In the genomic region with DNA sequence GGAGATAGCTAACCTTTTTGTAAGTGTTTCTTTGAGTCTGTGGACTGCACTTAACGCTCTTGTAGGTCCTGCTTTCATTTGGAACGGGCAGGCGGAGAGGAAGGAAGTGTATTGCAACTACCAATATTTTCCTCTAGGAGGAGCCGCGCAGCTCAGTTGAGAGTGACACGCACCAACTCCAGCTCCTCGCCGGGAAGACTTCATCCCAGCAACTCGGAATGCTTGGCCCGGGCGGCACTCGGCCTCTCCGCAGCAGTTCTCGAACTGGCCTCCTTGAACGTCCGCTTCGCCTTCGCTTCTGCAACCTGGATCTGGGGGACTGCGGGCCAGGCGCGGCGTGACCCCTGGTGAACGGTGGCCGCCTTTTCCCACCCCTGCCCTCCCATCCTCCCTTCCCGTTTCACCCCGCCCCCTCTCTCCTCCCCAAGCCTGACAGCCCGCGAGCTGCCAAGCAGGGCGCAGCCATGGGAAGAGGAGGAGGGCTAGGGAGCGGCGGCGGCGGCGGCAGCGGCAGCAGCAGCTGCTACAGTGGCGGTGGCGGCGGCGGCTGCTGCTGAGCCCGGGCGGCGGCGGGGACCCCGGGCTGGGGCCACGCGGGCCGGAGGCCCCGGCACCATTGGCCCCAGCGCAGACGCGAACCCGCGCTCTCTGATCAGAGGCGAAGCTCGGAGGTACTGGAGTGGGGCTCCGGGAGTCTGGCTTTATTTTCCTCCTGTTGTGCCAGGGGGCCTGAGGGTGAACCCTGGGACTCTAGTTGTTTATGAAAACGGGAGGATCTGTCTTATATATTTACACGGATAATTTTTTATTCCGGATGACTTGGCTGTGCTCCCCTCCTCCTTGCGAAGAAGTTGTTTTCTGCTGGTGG, we compare ENCODE assay signal across 8 cellular contexts. TPM values are rescaled to one million over a fixed set of nuclear protein-coding genes. Genes with fewer than 3 reads are reported as not detected.
DNase-seq lines count a peak whose midpoint lies in the region; ATAC-seq and TF ChIP-seq lines count a peak whose summit lies in the region.

Gene GHR, plus strand, starts transcription at position 155 of the 868 bp plus-strand sequence. CDS start 142,436 bp downstream, outside the sequence.

- H3K27me3 Mint-ChIP-seq in activated CD8-positive, alpha-beta T cell treated with anti-CD3 and anti-CD28 coated beads, Interleukin-2, amount 10 ng/mL, durations not matched to agents 7 days and 5 days (ENCODE audit: low read depth): peaks cover 21% of the 10 kb centered on the region

- H3K27me3 ChIP-seq in uterus: no peaks in the 10 kb centered on the region

- no peaks in the 10 kb centered on the region for H3K4me1 ChIP-seq in uterus

- H3K27ac ChIP-seq in uterus: peak within 1 kb of the TSS; percentile 84 to 85

- H3K9me3 Mint-ChIP-seq in activated CD8-positive, alpha-beta T cell treated with anti-CD3 and anti-CD28 coated beads, Interleukin-2, amount 10 ng/mL, durations not matched to agents 7 days and 5 days (ENCODE audit: insufficient read depth): no peaks in the 10 kb centered on the region

- H3K36me3 Mint-ChIP-seq in activated CD8-positive, alpha-beta T cell treated with anti-CD3 and anti-CD28 coated beads, Interleukin-2, amount 10 ng/mL, durations not matched to agents 7 days and 5 days (ENCODE audit: low read depth): no peaks in the 10 kb centered on the region

- POLR2A ChIA-PET in activated CD8-positive, alpha-beta T cell treated with anti-CD3 and anti-CD28 coated beads, Interleukin-2, amount 10 ng/mL, durations not matched to agents 7 days and 5 days (lab: Charles Lee): no interaction called here

- H3K4me3 Mint-ChIP-seq in activated CD8-positive, alpha-beta T cell treated with anti-CD3 and anti-CD28 coated beads, Interleukin-2, amount 10 ng/mL, durations not matched to agents 7 days and 5 days: no peak within 1 kb of the TSS

- peak; percentile 73 for ATAC-seq in HG02840 (IDR thresholded peaks at IDR 0.05; ENCODE audit: low FRiP score, unreplicated experiment)
- ATAC-seq in activated CD8-positive, alpha-beta T cell treated with anti-CD3 and anti-CD28 coated beads, Interleukin-2, amount 10 ng/mL, durations not matched to agents 7 days and 5 days: peak; percentile 76

- TF ChIP-seq CTCF in GM12875 (IDR thresholded peaks at IDR 0.05; ENCODE audit: borderline replicate concordance, insufficient read depth, low read depth, low read length) (peak; percentile 42; the same call in 1 of the 2 replicates), uterus (IDR thresholded peaks at IDR 0.05) (peak; percentile 71 to 90 (median 86))

- DNase-seq in A172 (ENCODE audit: low spot score) (peak; percentile 87), NCI-H2029 treated with DMSO at 0.1 percent for 48 hours (lab: John Stamatoyannopoulos, UW) (peak; percentile 6), fibroblast of the conjunctiva (ENCODE audit: low read depth) (peak; percentile 80), myocyte (ENCODE audit: low read depth) (peak; percentile 88), uterus (peak; percentile 80 to 86)
- DNase-seq in activated CD8-positive, alpha-beta T cell treated with anti-CD3 and anti-CD28 coated beads, Interleukin-2, amount 10 ng/mL, durations not matched to agents 7 days and 5 days: peak; percentile 50

- H3K9me3 ChIP-seq in uterus: no peaks in the 10 kb centered on the region

- H3K36me3 ChIP-seq in uterus: no peaks in the 10 kb centered on the region

- CTCF ChIA-PET in activated CD8-positive, alpha-beta T cell treated with anti-CD3 and anti-CD28 coated beads, Interleukin-2, amount 10 ng/mL, durations not matched to agents 7 days and 5 days (lab: Charles Lee): interaction anchor here (0.7 to 1.7 kb wide), 8 partner anchors 10 to 567 kb away, joined by 3 to 7 read pairs (median 5); no protein-coding TSS in a partner anchor

- H3K4me3 ChIP-seq in GM12875 (ENCODE audit: low read depth, low read length): no peak within 1 kb of the TSS
- H3K4me3 ChIP-seq in uterus: peak within 1 kb of the TSS; percentile 58 to 76

- H3K4me1 Mint-ChIP-seq in activated CD8-positive, alpha-beta T cell treated with anti-CD3 and anti-CD28 coated beads, Interleukin-2, amount 10 ng/mL, durations not matched to agents 7 days and 5 days (ENCODE audit: low read depth): no peaks in the 10 kb centered on the region

- H3K27ac Mint-ChIP-seq in activated CD8-positive, alpha-beta T cell treated with anti-CD3 and anti-CD28 coated beads, Interleukin-2, amount 10 ng/mL, durations not matched to agents 7 days and 5 days: no peak within 1 kb of the TSS

- intact Hi-C loops in uterus (cut with DNase I; ENCODE audit: low total_unique reads): no loop called here

- TF ChIP-seq POLR2A in uterus (IDR thresholded peaks at IDR 0.05): peak in 1 of 2 donors; percentile 20

RNA-seq across cellular contexts. Expression of gene GHR, which starts in this region (rescaled TPM):
- total RNA-seq in A172 (2014; rRNA removed; shearing (Covaris generic)): 0.53 and 1.1 TPM in 2 replicates
- not detected for total RNA-seq in activated CD8-positive, alpha-beta T cell treated with anti-CD3 and anti-CD28 coated beads, Interleukin-2, amount 10 ng/mL, durations not matched to agents 7 days and 5 days
- 0.26 and 0.75 TPM in 2 replicates for total RNA-seq in myocyte
- polyA plus RNA-seq in myocyte (2012): 1.4 TPM
- 10 to 100 TPM in 1 of 4 donors, 1 to 10 TPM in 3; 1.8 to 19.7 (median 5.6) TPM for total RNA-seq in uterus

Comparison
In these comparisons a context has a peak if more than half of its experiments do, and no peak if none do; other contexts are left out.
1. Peak in DNase-seq and ATAC-seq in activated CD8-positive, alpha-beta T cell treated with anti-CD3 and anti-CD28 coated beads, Interleukin-2, amount 10 ng/mL, durations not matched to agents 7 days and 5 days; RNA of the gene not detected or under 1 TPM.
2. DNase-seq: peak in every context shown above with its lines; median percentile 88 in myocyte; 87 in A172; 83 in uterus; 80 in fibroblast of the conjunctiva; 50 in activated CD8-positive, alpha-beta T cell treated with anti-CD3 and anti-CD28 coated beads, Interleukin-2, amount 10 ng/mL, durations not matched to agents 7 days and 5 days; 6 in NCI-H2029 treated with DMSO at 0.1 percent for 48 hours.